Comparison of ENCODE assay signal across 8 cellular contexts in the genomic region with DNA sequence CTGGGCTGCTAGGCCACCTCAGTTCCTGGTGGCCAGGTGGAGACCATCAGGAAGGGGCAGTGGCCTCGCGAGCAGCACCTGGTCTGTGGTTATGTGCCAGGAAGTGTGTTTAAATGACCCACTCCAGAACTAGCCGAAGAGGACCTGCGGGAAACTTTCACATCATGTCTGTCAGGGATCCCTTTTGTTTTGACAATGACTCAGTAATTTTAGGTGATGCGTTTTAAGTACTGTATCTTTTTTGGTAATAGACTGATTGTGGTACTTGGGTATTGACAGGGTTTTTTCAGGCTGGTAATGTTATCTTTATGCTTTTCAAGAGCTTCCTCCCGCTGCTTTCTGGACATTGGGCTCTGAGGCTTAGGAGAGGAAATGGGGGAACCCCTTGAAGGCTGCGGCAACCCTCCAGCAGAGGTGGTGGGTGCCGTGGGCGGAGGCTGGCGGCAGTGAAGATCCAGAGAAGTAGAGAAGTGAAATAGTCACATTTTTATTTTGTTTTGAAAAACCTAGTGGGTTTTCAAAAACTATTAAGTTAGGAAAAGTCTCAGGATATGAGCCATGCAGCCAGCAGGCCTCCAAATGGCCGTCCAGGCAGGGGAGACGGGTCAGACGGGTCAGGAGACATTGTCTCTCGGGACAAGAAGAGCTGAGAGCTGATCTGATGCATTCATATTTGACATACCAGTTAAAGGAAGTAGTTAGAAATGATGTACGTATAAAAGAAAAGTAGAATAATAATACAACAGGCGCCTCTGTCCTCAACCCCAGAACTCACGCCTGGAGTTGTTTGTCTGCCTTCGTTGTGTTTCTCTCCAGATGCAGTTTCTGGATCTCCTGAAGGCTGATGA. TPM values are rescaled to one million over a fixed set of nuclear protein-coding genes. Genes with fewer than 3 reads are reported as not detected.
DNase-seq lines count a peak whose midpoint lies in the region; ATAC-seq and TF ChIP-seq lines count a peak whose summit lies in the region.

No MANE protein-coding gene starts in this region.

- H3K36me3 Mint-ChIP-seq in CD14-positive monocyte (peaks cover 20 to 28% of the 10 kb centered on the region in 2 donors), progenitor cell of endocrine pancreas (ENCODE audit: insufficient read depth) (peaks cover 11% of the 10 kb centered on the region), Caco-2 (ENCODE audit: insufficient read depth, unreplicated experiment) (peaks cover 17% of the 10 kb centered on the region)
- peaks cover 24% of the 10 kb centered on the region for H3K36me3 Mint-ChIP-seq in activated naive CD4-positive, alpha-beta T cell treated with anti-CD3 and anti-CD28 coated beads for 36 hours (ENCODE audit: low read depth)

- H3K27ac ChIP-seq in Peyer's patch: no peak overlapping the region

- TF ChIP-seq POLR2A in Peyer's patch (IDR thresholded peaks at IDR 0.05): no peak

- no peaks in the 10 kb centered on the region for H3K27me3 ChIP-seq in Peyer's patch
- no peaks in the 10 kb centered on the region for H3K27me3 ChIP-seq in MG63
- no peaks in the 10 kb centered on the region for H3K27me3 ChIP-seq in Caco-2 (replicated peaks; ENCODE audit: control insufficient read depth, insufficient read depth, low read length)

- H3K9me3 ChIP-seq in Peyer's patch (no peaks in the 10 kb centered on the region), MG63 (peaks cover 9% of the 10 kb centered on the region), Caco-2 (peaks cover 6% of the 10 kb centered on the region; the same call in 1 of the 2 replicates)

- no TSS peak for BruUV-seq in Caco-2 (replicated peaks; lab: Mats Ljungman, UMichigan)

- ATAC-seq in GM19455 (IDR thresholded peaks at IDR 0.05; ENCODE audit: unreplicated experiment) (peak; percentile 86), HG03460 (IDR thresholded peaks at IDR 0.05; ENCODE audit: unreplicated experiment) (peak; percentile 85)

- H3K27ac Mint-ChIP-seq in CD14-positive monocyte: peak overlapping the region in 5 of 7 donors; percentile 52 to 91 (median 75)
- peak overlapping the region; percentile 91 for H3K27ac Mint-ChIP-seq in activated naive CD4-positive, alpha-beta T cell treated with anti-CD3 and anti-CD28 coated beads for 36 hours
- peak overlapping the region; percentile 90 for H3K27ac Mint-ChIP-seq in progenitor cell of endocrine pancreas
- no peak overlapping the region for H3K27ac Mint-ChIP-seq in Caco-2 (ENCODE audit: unreplicated experiment)

- TF ChIP-seq CTCF in CD14-positive monocyte (IDR thresholded peaks at IDR 0.05) (no peak), progenitor cell of endocrine pancreas (IDR thresholded peaks at IDR 0.05; ENCODE audit: unreplicated experiment) (no peak), Peyer's patch (IDR thresholded peaks at IDR 0.05) (no peak), Caco-2 (IDR thresholded peaks at IDR 0.05; ENCODE audit: insufficient read depth in 1 of 2, low read depth in 1 of 2, low read length in 1 of 2, severe bottlenecking in 1 of 2, unreplicated experiment in 1 of 2) (no peak)

- POLR2A ChIA-PET in Caco-2 (lab: Charles Lee): no interaction called here

- H3K4me3 ChIP-seq in Peyer's patch: no peak overlapping the region
- no peak overlapping the region for H3K4me3 ChIP-seq in MG63
- no peak overlapping the region for H3K4me3 ChIP-seq in Caco-2 (ENCODE audit: low read depth, low read length)

- H3K9me3 Mint-ChIP-seq in CD14-positive monocyte (peaks cover 0 to 12% (median 4%) of the 10 kb centered on the region in 7 donors), progenitor cell of endocrine pancreas (ENCODE audit: low read depth) (peaks cover 6% of the 10 kb centered on the region), Caco-2 (ENCODE audit: unreplicated experiment) (no peaks in the 10 kb centered on the region)
- peaks cover 5% of the 10 kb centered on the region for H3K9me3 Mint-ChIP-seq in activated naive CD4-positive, alpha-beta T cell treated with anti-CD3 and anti-CD28 coated beads for 36 hours

- peak overlapping the region in 1 of 2 donors; percentile 43 for H3K4me3 Mint-ChIP-seq in CD14-positive monocyte
- H3K4me3 Mint-ChIP-seq in activated naive CD4-positive, alpha-beta T cell treated with anti-CD3 and anti-CD28 coated beads for 36 hours: peak overlapping the region; percentile 60
- H3K4me3 Mint-ChIP-seq in progenitor cell of endocrine pancreas (ENCODE audit: low read depth): no peak overlapping the region
- H3K4me3 Mint-ChIP-seq in Caco-2 (ENCODE audit: unreplicated experiment): no peak overlapping the region

- CTCF ChIA-PET in activated naive CD4-positive, alpha-beta T cell treated with anti-CD3 and anti-CD28 coated beads for 36 hours (lab: Charles Lee): interaction anchor here (0.6 kb wide), 1 partner anchor 43 kb away, joined by 3 read pairs; no protein-coding TSS in a partner anchor
- CTCF ChIA-PET in Caco-2 (lab: Charles Lee): no interaction called here

- peaks cover 0 to 18% (median 5%) of the 10 kb centered on the region in 4 donors for H3K4me1 ChIP-seq in Peyer's patch
- no peaks in the 10 kb centered on the region for H3K4me1 ChIP-seq in Caco-2

- no peaks in the 10 kb centered on the region for H3K27me3 Mint-ChIP-seq in CD14-positive monocyte (ENCODE audit: low read depth in 3 of 3)
- no peaks in the 10 kb centered on the region for H3K27me3 Mint-ChIP-seq in activated naive CD4-positive, alpha-beta T cell treated with anti-CD3 and anti-CD28 coated beads for 36 hours (ENCODE audit: low read depth)
- no peaks in the 10 kb centered on the region for H3K27me3 Mint-ChIP-seq in progenitor cell of endocrine pancreas
- H3K27me3 Mint-ChIP-seq in Caco-2 (ENCODE audit: insufficient read depth, unreplicated experiment): no peaks in the 10 kb centered on the region

- DNase-seq in CD14-positive monocyte (ENCODE audit: low spot score) (no peak), progenitor cell of endocrine pancreas (ENCODE audit: low spot score, unreplicated experiment) (no peak), Peyer's patch (no peak), MG63 (no peak), Caco-2 (no peak)
- peak; percentile 75 for DNase-seq in activated naive CD4-positive, alpha-beta T cell treated with anti-CD3 and anti-CD28 coated beads for 36 hours

- intact Hi-C loops in CD14-positive monocyte (cut with micrococcal nuclease) (no loop called here), Caco-2 (cut with micrococcal nuclease; ENCODE audit: unreplicated experiment) (no loop called here)
- intact Hi-C loops in activated naive CD4-positive, alpha-beta T cell treated with anti-CD3 and anti-CD28 coated beads for 36 hours (cut with micrococcal nuclease): loop anchor here (1.0 to 2.0 kb wide), 2 partner anchors 23 to 52 kb away; a partner anchor contains a TSS

- peaks cover 38% of the 10 kb centered on the region for H3K4me1 Mint-ChIP-seq in CD14-positive monocyte
- peaks cover 79% of the 10 kb centered on the region for H3K4me1 Mint-ChIP-seq in activated naive CD4-positive, alpha-beta T cell treated with anti-CD3 and anti-CD28 coated beads for 36 hours (ENCODE audit: low read depth)
- peaks cover 20% of the 10 kb centered on the region for H3K4me1 Mint-ChIP-seq in progenitor cell of endocrine pancreas (ENCODE audit: low read depth)
- peaks cover 14% of the 10 kb centered on the region for H3K4me1 Mint-ChIP-seq in Caco-2 (ENCODE audit: low read depth, unreplicated experiment)

- H3K36me3 ChIP-seq in Peyer's patch: no peaks in the 10 kb centered on the region
- H3K36me3 ChIP-seq in MG63: peaks cover 5% of the 10 kb centered on the region
- H3K36me3 ChIP-seq in Caco-2 (ENCODE audit: control insufficient read depth, insufficient read depth, low read length): no peaks in the 10 kb centered on the region; the same call in 1 of the 2 replicates

RNA-seq across cellular contexts. Expression of a gene that starts 27.7 kb away (rescaled TPM):
- polyA plus RNA-seq in CD14-positive monocyte: 10 to 100 TPM; 12.8 to 12.9 TPM
- total RNA-seq in activated naive CD4-positive, alpha-beta T cell treated with anti-CD3 and anti-CD28 coated beads for 36 hours: 10 to 100 TPM; 31.5 to 34.7 TPM
- total RNA-seq in progenitor cell of endocrine pancreas (41.1 and 43.6 TPM in 2 replicates), Peyer's patch (10 to 100 TPM; 34.3 to 87.5 (median 48.5) TPM), Caco-2 (2022) (34.4 and 39.8 TPM in 2 replicates)
- total RNA-seq in MG63 (2014; rRNA removed; shearing (Covaris generic); ENCODE audit: low replicate concordance): 28.8 and 40.9 TPM in 2 replicates

RNA-seq across cellular contexts. Expression of a gene that starts 53.3 kb away (rescaled TPM):
- polyA plus RNA-seq in CD14-positive monocyte: 1 to 10 TPM; 4.6 to 7.2 TPM
- 10 to 100 TPM; 55.5 to 55.9 TPM for total RNA-seq in activated naive CD4-positive, alpha-beta T cell treated with anti-CD3 and anti-CD28 coated beads for 36 hours
- total RNA-seq in progenitor cell of endocrine pancreas (28.5 and 32.4 TPM in 2 replicates), Peyer's patch (10 to 100 TPM; 26.7 to 58.7 (median 41.1) TPM), Caco-2 (2022) (16.5 and 18.4 TPM in 2 replicates)
- 93.6 and 107 TPM in 2 replicates for total RNA-seq in MG63 (2014; rRNA removed; shearing (Covaris generic); ENCODE audit: low replicate concordance)
